Comparison of ENCODE assay signal across 13 cellular contexts in genomic region chr6:122853259-122853995, GRCh38.
DNase-seq lines count a peak whose midpoint lies in the region; ATAC-seq and TF ChIP-seq lines count a peak whose summit lies in the region.
"Had no signal": no experiment of that assay in that cellular context is flagged by ENCODE, and none has a peak within 500 bp of the region (broad histone marks: within the 10 kb centered on the region; RNA-seq: fewer than 3 reads in every experiment).

No MANE protein-coding gene starts in this region.

- H3K18ac ChIP-seq in mesenchymal stem cell (ENCODE audit: low read depth in 1 of 2, low read length in 2 of 2): no peak overlapping the region

- H2BK12ac ChIP-seq in mesenchymal stem cell (ENCODE audit: low read length in 2 of 2): no peak overlapping the region

- H2BK120ac ChIP-seq in mesenchymal stem cell (ENCODE audit: low read depth, low read length): no peak overlapping the region

- CTCF ChIA-PET in CD8-positive, alpha-beta memory T cell (lab: Charles Lee): no interaction called here

- no peak overlapping the region for H4K91ac ChIP-seq in mesenchymal stem cell (ENCODE audit: low read length)

- H2AFZ ChIP-seq in mesenchymal stem cell (ENCODE audit: low read depth, low read length): peak overlapping the region; percentile 23

- H3K27ac Mint-ChIP-seq in CD8-positive, alpha-beta memory T cell: no peak overlapping the region
- no peak overlapping the region for H3K27ac Mint-ChIP-seq in naive thymus-derived CD8-positive, alpha-beta T cell
- H3K27ac Mint-ChIP-seq: natural killer cell; stimulated activated naive CD8-positive, alpha-beta T cell treated with anti-CD3 and anti-CD28 coated beads, Interleukin-15, Interleukin-2, amounts not matched to agents 100 ng/mL and 50 ng/mL, for 24 hours had no signal

- 82% methylated on average over 5 of the region's 6 CpGs for WGBS in mesenchymal stem cell
- 54% methylated on average over 3 of the region's 6 CpGs for WGBS in right lobe of liver (ENCODE audit: insufficient coverage, low coverage, low lambda C conversion rate, missing lambda C conversion rate)

- no peak overlapping the region for H3K4me2 ChIP-seq in mesenchymal stem cell (ENCODE audit: low read length, poor library complexity, severe bottlenecking)

- H3K9me3 ChIP-seq in mesenchymal stem cell (ENCODE audit: control insufficient read depth, low read length) (no peaks in the 10 kb centered on the region), right lobe of liver (no peaks in the 10 kb centered on the region)
- H3K9me3 ChIP-seq in CD8-positive, alpha-beta memory T cell (ENCODE audit: low read length): no peaks in the 10 kb centered on the region

- H3K4me1 ChIP-seq in mesenchymal stem cell (ENCODE audit: control insufficient read depth, insufficient read depth, low read depth, low read length): no peaks in the 10 kb centered on the region
- no peaks in the 10 kb centered on the region for H3K4me1 ChIP-seq in right lobe of liver
- H3K4me1 ChIP-seq in CD8-positive, alpha-beta memory T cell (ENCODE audit: insufficient read depth, low read length): no peaks in the 10 kb centered on the region

- POLR2A ChIA-PET in CD8-positive, alpha-beta memory T cell (lab: Charles Lee): no interaction called here
- POLR2A ChIA-PET in naive thymus-derived CD8-positive, alpha-beta T cell (lab: Charles Lee): no interaction called here

- TF ChIP-seq CTCF in right lobe of liver (IDR thresholded peaks at IDR 0.05): no peak

- H3K4me3 ChIP-seq in mesenchymal stem cell (ENCODE audit: insufficient read depth in 1 of 2, low read depth in 1 of 2, low read length in 2 of 2) (no peak overlapping the region), right lobe of liver (no peak overlapping the region)
- H3K4me3 ChIP-seq in CD8-positive, alpha-beta memory T cell (ENCODE audit: low read length): no peak overlapping the region
- H3K4me3 ChIP-seq: K562 had no signal

- no peak overlapping the region for H4K8ac ChIP-seq in mesenchymal stem cell (ENCODE audit: low read length)

- peaks cover 0 to 6% (median 0%) of the 10 kb centered on the region in 5 donors for H3K9me3 Mint-ChIP-seq in CD8-positive, alpha-beta memory T cell
- H3K9me3 Mint-ChIP-seq in naive thymus-derived CD8-positive, alpha-beta T cell: peaks cover 0 to 6% (median 0%) of the 10 kb centered on the region in 9 donors
- H3K9me3 Mint-ChIP-seq: stimulated activated naive CD8-positive, alpha-beta T cell treated with anti-CD3 and anti-CD28 coated beads, Interleukin-15, Interleukin-2, amounts not matched to agents 100 ng/mL and 50 ng/mL, for 24 hours had no signal

- H3K4me3 Mint-ChIP-seq in CD8-positive, alpha-beta memory T cell: no peak overlapping the region
- no peak overlapping the region for H3K4me3 Mint-ChIP-seq in naive thymus-derived CD8-positive, alpha-beta T cell
- H3K4me3 Mint-ChIP-seq: natural killer cell; stimulated activated naive CD8-positive, alpha-beta T cell treated with anti-CD3 and anti-CD28 coated beads, Interleukin-15, Interleukin-2, amounts not matched to agents 100 ng/mL and 50 ng/mL, for 24 hours had no signal

- no peak overlapping the region for H3K14ac ChIP-seq in mesenchymal stem cell (ENCODE audit: low read length in 2 of 2)

- no peak overlapping the region for H2AK5ac ChIP-seq in mesenchymal stem cell (ENCODE audit: low read length, severe bottlenecking)

- no peak overlapping the region for H2BK5ac ChIP-seq in mesenchymal stem cell (ENCODE audit: low read depth, low read length, poor library complexity, severe bottlenecking)

- no peaks in the 10 kb centered on the region for H3K79me1 ChIP-seq in mesenchymal stem cell (replicated peaks; ENCODE audit: low read length, poor library complexity, severe bottlenecking)

- ATAC-seq in GM18870 (IDR thresholded peaks at IDR 0.05; ENCODE audit: unreplicated experiment) (peak; percentile 97), HG02588 (IDR thresholded peaks at IDR 0.05; ENCODE audit: unreplicated experiment) (peak; percentile 88), HG03439 (IDR thresholded peaks at IDR 0.05; ENCODE audit: unreplicated experiment) (peak; percentile 80), right lobe of liver (no peak)
- ATAC-seq in naive thymus-derived CD8-positive, alpha-beta T cell: no peak
- ATAC-seq: K562, natural killer cell had no signal

- no peak for DNase-seq in mesenchymal stem cell
- no peak for DNase-seq in right lobe of liver
- DNase-seq in NCI-H2081 treated with DMSO at 0.1 percent for 48 hours (lab: John Stamatoyannopoulos, UW): no peak
- DNase-seq in CD8-positive, alpha-beta memory T cell: no peak
- DNase-seq in naive thymus-derived CD8-positive, alpha-beta T cell: no peak
- DNase-seq: natural killer cell, NCI-H524, T-helper 1 cell had no signal

- H3K27ac ChIP-seq in mesenchymal stem cell (ENCODE audit: low read length, poor library complexity, severe bottlenecking) (no peak overlapping the region), right lobe of liver (no peak overlapping the region)
- H3K27ac ChIP-seq in CD8-positive, alpha-beta memory T cell (ENCODE audit: low read depth, low read length): no peak overlapping the region

- no peak for TF ChIP-seq POLR2A in right lobe of liver (IDR thresholded peaks at IDR 0.05)

- H3K23ac ChIP-seq in mesenchymal stem cell (ENCODE audit: low read length in 2 of 2): no peak overlapping the region

- H3K27me3 Mint-ChIP-seq in CD8-positive, alpha-beta memory T cell: peaks cover 0 to 3% of the 10 kb centered on the region in 2 donors
- peaks cover 0 to 10% (median 4%) of the 10 kb centered on the region in 5 donors for H3K27me3 Mint-ChIP-seq in naive thymus-derived CD8-positive, alpha-beta T cell
- H3K27me3 Mint-ChIP-seq: stimulated activated naive CD8-positive, alpha-beta T cell treated with anti-CD3 and anti-CD28 coated beads, Interleukin-15, Interleukin-2, amounts not matched to agents 100 ng/mL and 50 ng/mL, for 24 hours had no signal

- no peak overlapping the region for H2BK15ac ChIP-seq in mesenchymal stem cell (ENCODE audit: low read depth, poor library complexity, severe bottlenecking)

- H3K4ac ChIP-seq in mesenchymal stem cell (ENCODE audit: low read depth in 1 of 2, low read length in 2 of 2): no peak overlapping the region

- intact Hi-C loops in right lobe of liver (cut with DNase I): no loop called here

- H3K36me3 ChIP-seq in mesenchymal stem cell (ENCODE audit: control insufficient read depth in 1 of 2, insufficient read depth in 2 of 2, low read depth in 1 of 2, low read length in 2 of 2) (no peaks in the 10 kb centered on the region), right lobe of liver (no peaks in the 10 kb centered on the region)
- H3K36me3 ChIP-seq in CD8-positive, alpha-beta memory T cell (ENCODE audit: insufficient read depth, low read length): no peaks in the 10 kb centered on the region

- H3K9ac ChIP-seq in mesenchymal stem cell (ENCODE audit: low read length): no peak overlapping the region

- H3K27me3 ChIP-seq in mesenchymal stem cell (ENCODE audit: control insufficient read depth in 1 of 2, insufficient read depth in 1 of 2, low read length in 2 of 2) (peaks cover 0 to 5% of the 10 kb centered on the region in 2 experiments), right lobe of liver (no peaks in the 10 kb centered on the region)
- H3K27me3 ChIP-seq in CD8-positive, alpha-beta memory T cell (ENCODE audit: insufficient read depth, low read length, poor library complexity, severe bottlenecking): no peaks in the 10 kb centered on the region

- H3K36me3 Mint-ChIP-seq in CD8-positive, alpha-beta memory T cell: no peaks in the 10 kb centered on the region
- H3K36me3 Mint-ChIP-seq in naive thymus-derived CD8-positive, alpha-beta T cell: no peaks in the 10 kb centered on the region
- H3K36me3 Mint-ChIP-seq: natural killer cell had no signal

- no peaks in the 10 kb centered on the region for H3K4me1 Mint-ChIP-seq in CD8-positive, alpha-beta memory T cell
- H3K4me1 Mint-ChIP-seq in naive thymus-derived CD8-positive, alpha-beta T cell: no peaks in the 10 kb centered on the region
- H3K4me1 Mint-ChIP-seq: natural killer cell had no signal

Comparison
In these comparisons a context has a peak if more than half of its experiments do, and no peak if none do; other contexts are left out.
1. ATAC-seq: peak in GM18870 (single experiment), HG02588 (single experiment) and HG03439 (single experiment); none in right lobe of liver (0 of 4) and naive thymus-derived CD8-positive, alpha-beta T cell (0 of 2).